Comparison of ENCODE assay signal across 16 cellular contexts in genomic region chr6:119647309-119647708, GRCh38.
"Had no signal": no experiment of that assay in that cellular context is flagged by ENCODE, and none has a peak within 500 bp of the region (broad histone marks: within the 10 kb centered on the region; RNA-seq: fewer than 3 reads in every experiment).

No MANE protein-coding gene starts in this region.

- H3K36me3 ChIP-seq: gastrocnemius medialis, pancreas, thyroid gland, uterus had no signal

- H3K4me3 Mint-ChIP-seq: activated CD4-positive, alpha-beta T cell treated with anti-CD3 and anti-CD28 coated beads, Interleukin-2, amount 10 ng/mL, durations not matched to agents 7 days and 5 days; activated naive CD4-positive, alpha-beta T cell treated with anti-CD3 and anti-CD28 coated beads, Interleukin-2, amount 50 U/mL, for 24 hours; endodermal cell; neural crest cell had no signal

- H3K27me3 ChIP-seq: gastrocnemius medialis, pancreas, thyroid gland, uterus had no signal

- ATAC-seq: gastrocnemius medialis, pancreas had no signal

- H3K9me3 Mint-ChIP-seq: activated CD4-positive, alpha-beta T cell treated with anti-CD3 and anti-CD28 coated beads, Interleukin-2, amount 10 ng/mL, durations not matched to agents 7 days and 5 days; activated naive CD4-positive, alpha-beta T cell treated with anti-CD3 and anti-CD28 coated beads, Interleukin-2, amount 50 U/mL, for 24 hours; endodermal cell had no signal

- H3K4me1 Mint-ChIP-seq: activated CD4-positive, alpha-beta T cell treated with anti-CD3 and anti-CD28 coated beads, Interleukin-2, amount 10 ng/mL, durations not matched to agents 7 days and 5 days; activated naive CD4-positive, alpha-beta T cell treated with anti-CD3 and anti-CD28 coated beads, Interleukin-2, amount 50 U/mL, for 24 hours had no signal

- H3K36me3 Mint-ChIP-seq: activated naive CD4-positive, alpha-beta T cell treated with anti-CD3 and anti-CD28 coated beads, Interleukin-2, amount 50 U/mL, for 24 hours had no signal

- DNase-seq: activated CD4-positive, alpha-beta T cell treated with anti-CD3 and anti-CD28 coated beads, Interleukin-2, amount 10 ng/mL, durations not matched to agents 7 days and 5 days; activated CD4-positive, CD25-positive, alpha-beta regulatory T cell; activated effector memory CD4-positive, alpha-beta T cell treated with Interleukin-2 at 50 U/mL for 16 hours; activated T-cell treated with anti-CD3 and anti-CD28 coated beads, Interleukin-2, amount 50 U/mL, for 1 hour; amniotic stem cell; endodermal cell; gastrocnemius medialis; pancreas; stimulated activated CD4-positive, alpha-beta T cell treated with anti-CD3 and anti-CD28 coated beads, Interleukin-4, amount 100 ng/mL, for 4 hours; T-helper 2 cell; thyroid gland; uterus had no signal

- H3K27ac ChIP-seq: gastrocnemius medialis, pancreas, thyroid gland, uterus had no signal

- H3K4me1 ChIP-seq: gastrocnemius medialis, pancreas, thyroid gland, uterus had no signal

- FAIRE-seq: keratinocyte, TTC549 had no signal

- H3K9me3 ChIP-seq: gastrocnemius medialis, pancreas, thyroid gland, uterus had no signal

- H3K27ac Mint-ChIP-seq: activated CD4-positive, alpha-beta T cell treated with anti-CD3 and anti-CD28 coated beads, Interleukin-2, amount 10 ng/mL, durations not matched to agents 7 days and 5 days; activated naive CD4-positive, alpha-beta T cell treated with anti-CD3 and anti-CD28 coated beads, Interleukin-2, amount 50 U/mL, for 24 hours; endodermal cell had no signal

- H3K4me3 ChIP-seq: gastrocnemius medialis, pancreas, thyroid gland, uterus had no signal
